ENCODE assay signal across 26 cellular contexts in genomic region chr10:97874332-97874731, GRCh38. TPM values are rescaled to one million over a fixed set of nuclear protein-coding genes. Genes with fewer than 3 reads are reported as not detected.
"Had no signal": no experiment of that assay in that cellular context is flagged by ENCODE, and none has a peak within 500 bp of the region (broad histone marks: within the 10 kb centered on the region; RNA-seq: fewer than 3 reads in every experiment).

No MANE protein-coding gene starts in this region.

- H3K27me3 ChIP-seq: Peyer's patch had no signal

- H3K27ac ChIP-seq: brain microvascular endothelial cell, Peyer's patch, SJSA1 had no signal

- H3K36me3 ChIP-seq: brain microvascular endothelial cell, Peyer's patch, SJSA1 had no signal

- H3K9ac ChIP-seq: SK-N-SH had no signal

- H3K4me2 ChIP-seq: SK-N-SH had no signal

- H3K9me3 ChIP-seq: Peyer's patch, SJSA1, SK-N-SH had no signal

- ATAC-seq: activated CD8-positive, alpha-beta T cell treated with anti-CD3 and anti-CD28 coated beads for 36 hours; activated naive CD8-positive, alpha-beta T cell treated with anti-CD3 and anti-CD28 coated beads, Interleukin-2, amount 50 U/mL, for 24 hours; activated T-cell treated with anti-CD3 and anti-CD28 coated beads, Interleukin-2, amount 50 U/mL, for 72 hours; activated T-helper 17 cell treated with anti-CD3 and anti-CD28 coated beads, Interleukin-2, amount 50 U/mL, for 72 hours; PC-3 had no signal

- H3K4me3 ChIP-seq: Peyer's patch, SJSA1 had no signal

- DNase-seq: activated CD4-positive, alpha-beta T cell treated with anti-CD3 and anti-CD28 coated beads, Interleukin-2, amount 10 ng/mL, durations not matched to agents 24 days and 14 days; activated CD4-positive, alpha-beta T cell treated with anti-CD3 and anti-CD28 coated beads, Interleukin-2, amount 50 U/mL, for 4 hours; activated CD8-positive, alpha-beta T cell treated with anti-CD3 and anti-CD28 coated beads for 36 hours; activated gamma-delta T cell treated with Interleukin-2 at 50 U/mL for 16 hours; activated naive CD4-positive, alpha-beta T cell treated with anti-CD3 and anti-CD28 coated beads, Interleukin-2, amount 10 ng/mL, durations not matched to agents 7 days and 5 days; activated naive CD8-positive, alpha-beta T cell treated with anti-CD3 and anti-CD28 coated beads, Interleukin-2, amount 50 U/mL, for 24 hours; activated T-cell treated with anti-CD3 and anti-CD28 coated beads, Interleukin-2, amount 50 U/mL, for 1 hour; activated T-cell treated with anti-CD3 and anti-CD28 coated beads, Interleukin-2, amount 50 U/mL, for 72 hours; brain microvascular endothelial cell; central memory CD4-positive, alpha-beta T cell; Karpas-422; NCI-H1048; NCI-H1436 treated with DMSO at 0.1 percent for 48 hours; NCI-H2029; NCI-H510A; NCI-H526; NCI-H748 treated with DMSO at 0.1 percent for 48 hours; NK-92 treated with Interleukin-12 subunit alpha and Interleukin-12 subunit beta, amount 100 ng/mL, for 24 hours; PC-3; Peyer's patch; RPMI8226; SHP77 treated with DMSO at 0.1 percent for 48 hours; SK-N-SH had no signal

RNA-seq across cellular contexts. Expression of gene GOLGA7B, which starts 24.7 kb away (rescaled TPM):
- total RNA-seq: MCF 10A had no signal
